In the genomic region with DNA sequence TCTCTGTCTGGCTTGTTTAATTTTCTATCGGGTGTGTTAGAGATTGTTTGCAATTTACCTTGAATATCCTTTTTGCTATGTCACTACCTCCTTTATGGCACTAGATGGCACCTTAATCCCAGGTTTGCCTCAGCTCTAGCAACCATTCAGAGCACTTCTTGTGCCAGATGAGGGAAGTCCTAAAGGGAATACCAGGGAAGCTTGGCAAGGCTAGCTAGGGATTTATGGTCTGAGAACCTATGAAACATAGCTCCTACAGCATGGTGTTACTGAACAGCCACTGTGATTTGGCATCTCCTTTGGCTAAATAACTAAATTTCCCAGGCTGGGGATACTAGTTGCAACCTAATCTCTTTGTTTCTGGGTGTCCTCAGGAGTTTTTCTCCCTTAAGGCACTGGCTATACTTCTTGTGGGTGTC, we compare ENCODE assay signal across 8 cellular contexts.
DNase-seq lines count a peak whose midpoint lies in the region; ATAC-seq, FAIRE-seq and TF ChIP-seq lines count a peak whose summit lies in the region.

No MANE protein-coding gene starts in this region.

- TF ChIP-seq CTCF in 22Rv1 (IDR thresholded peaks at IDR 0.05) (peak; percentile 90), GM10266 (IDR thresholded peaks at IDR 0.05; ENCODE audit: control insufficient read depth, insufficient read depth, low read depth, missing control alignments) (peak; percentile 79), HCT116 (IDR thresholded peaks at IDR 0.05 in 2 of 3, conservative IDR thresholded peaks at IDR 0.05 in 1 of 3; ENCODE audit: borderline replicate concordance in 1 of 3, insufficient read depth in 1 of 3, low read depth in 2 of 3, low read length in 2 of 3) (peak; percentile 72 to 85 (median 79)), Loucy (conservative IDR thresholded peaks at IDR 0.05; ENCODE audit: low read length) (peak; percentile 89), PC-9 (conservative IDR thresholded peaks at IDR 0.05) (peak; percentile 100), astrocyte (IDR thresholded peaks at IDR 0.05; ENCODE audit: insufficient read depth, low read depth, low read length) (peak; percentile 83), hepatocyte (IDR thresholded peaks at IDR 0.05; ENCODE audit: poor library complexity) (peak; percentile 79)

- peak; percentile 51 for DNase-seq in GM10266 (ENCODE audit: extremely low spot score)
- peak; percentile 77 for DNase-seq in HCT116 (ENCODE audit: low read depth, low spot score)
- DNase-seq in PC-9, result peak; percentile 62 to 90
- DNase-seq in astrocyte (ENCODE audit: low read depth), result peak; percentile 69
- peak; percentile 87 for DNase-seq in hepatocyte (ENCODE audit: low spot score)
- peak; percentile 65 for DNase-seq in skeletal muscle cell (ENCODE audit: low read depth)

- BruUV-seq in HCT116 (replicated peaks; lab: Mats Ljungman, UMichigan) (no TSS peak), PC-9 (replicated peaks; lab: Mats Ljungman, UMichigan) (no TSS peak)

- peaks cover 4% of the 10 kb centered on the region for H3K27me3 Mint-ChIP-seq in astrocyte (ENCODE audit: low read depth, unreplicated experiment)

- H4K20me1 ChIP-seq in HCT116 (ENCODE audit: insufficient read depth), result no peaks in the 10 kb centered on the region
- H4K20me1 ChIP-seq in Loucy (ENCODE audit: insufficient read depth, low read length, poor library complexity, severe bottlenecking), result no peaks in the 10 kb centered on the region
- no peaks in the 10 kb centered on the region for H4K20me1 ChIP-seq in PC-9 (ENCODE audit: insufficient read depth)
- no peaks in the 10 kb centered on the region for H4K20me1 ChIP-seq in astrocyte (ENCODE audit: insufficient read depth, low read length)
- H4K20me1 ChIP-seq in hepatocyte (ENCODE audit: insufficient read depth, poor library complexity, severe bottlenecking), result no peaks in the 10 kb centered on the region

- RAD21 ChIA-PET in HCT116 (lab: Charles Lee; ENCODE audit: low non-redundant PET in 1 of 2, low total read pairs in 2 of 2, uncharacterized antibody in 2 of 2, unreplicated experiment in 2 of 2), result interaction anchor here (0.6 to 1.1 kb wide), 4 partner anchors 48 to 433 kb away, joined by 3 to 4 read pairs (median 4); no protein-coding TSS in a partner anchor

- H3K4me2 ChIP-seq in HCT116 (ENCODE audit: low read length), result 0 out of 2 replicates have a peak overlapping the region, but pooled peaks have one; percentile 13
- peak overlapping the region; percentile 68 for H3K4me2 ChIP-seq in Loucy (ENCODE audit: low read depth, low read length, poor library complexity, severe bottlenecking)
- peak overlapping the region; percentile 32 for H3K4me2 ChIP-seq in PC-9
- H3K4me2 ChIP-seq in astrocyte (ENCODE audit: low read length), result no peak overlapping the region
- no peak overlapping the region for H3K4me2 ChIP-seq in hepatocyte

- no peaks in the 10 kb centered on the region for H3K4me1 Mint-ChIP-seq in astrocyte (ENCODE audit: low read depth, unreplicated experiment)

- H3K9ac ChIP-seq in HCT116 (ENCODE audit: low read length) (no peak overlapping the region), Loucy (ENCODE audit: low read depth, low read length, poor library complexity, severe bottlenecking) (no peak overlapping the region), astrocyte (ENCODE audit: low read length) (no peak overlapping the region)

- ATAC-seq in HCT116, result peak; percentile 99

- H3K4me3 ChIP-seq in HCT116 (replicated peaks in 1 of 2; ENCODE audit: low read depth in 1 of 2, low read length in 2 of 2), result no peak overlapping the region
- H3K4me3 ChIP-seq in Loucy (ENCODE audit: low read length, poor library complexity, severe bottlenecking), result peak overlapping the region; percentile 30
- no peak overlapping the region for H3K4me3 ChIP-seq in PC-9
- no peak overlapping the region for H3K4me3 ChIP-seq in astrocyte (ENCODE audit: insufficient read depth, low read depth, low read length)
- H3K4me3 ChIP-seq in hepatocyte, result no peak overlapping the region
- H3K4me3 ChIP-seq in skeletal muscle cell (ENCODE audit: low read depth, low read length), result no peak overlapping the region

- no peak overlapping the region for H3K4me3 Mint-ChIP-seq in astrocyte (ENCODE audit: unreplicated experiment)

- H3K9me3 ChIP-seq in HCT116 (ENCODE audit: control insufficient read depth in 1 of 2, insufficient read depth in 1 of 2, low read depth in 1 of 2, low read length in 2 of 2) (no peaks in the 10 kb centered on the region), Loucy (ENCODE audit: insufficient read depth, low read depth, low read length) (no peaks in the 10 kb centered on the region), PC-9 (ENCODE audit: insufficient read depth, low read depth) (peaks cover 19% of the 10 kb centered on the region), astrocyte (ENCODE audit: insufficient read depth, low read depth, low read length) (no peaks in the 10 kb centered on the region), hepatocyte (ENCODE audit: low read depth) (no peaks in the 10 kb centered on the region)

- no peaks in the 10 kb centered on the region for H3F3A ChIP-seq in Loucy (ENCODE audit: low read depth)
- no peaks in the 10 kb centered on the region; the same call in 1 of the 2 replicates for H3F3A ChIP-seq in PC-9 (ENCODE audit: insufficient read depth, low read depth)

- no peaks in the 10 kb centered on the region for H3K27me3 ChIP-seq in HCT116 (ENCODE audit: insufficient read depth, low read length)
- no peaks in the 10 kb centered on the region for H3K27me3 ChIP-seq in Loucy (ENCODE audit: insufficient read depth, low read length, poor library complexity, severe bottlenecking)
- H3K27me3 ChIP-seq in PC-9 (ENCODE audit: insufficient read depth, low read depth), result no peaks in the 10 kb centered on the region
- H3K27me3 ChIP-seq in astrocyte (ENCODE audit: insufficient read depth, low read length), result no peaks in the 10 kb centered on the region
- H3K27me3 ChIP-seq in hepatocyte, result no peaks in the 10 kb centered on the region

- POLR2A ChIA-PET in HCT116 (lab: Charles Lee), result no interaction called here
- POLR2A ChIA-PET in PC-9 (lab: Charles Lee; ENCODE audit: unreplicated experiment), result interaction anchor here (0.6 to 0.7 kb wide), 2 partner anchors 189 to 882 kb away, joined by 3 to 5 read pairs; partner anchors contain the start of gene SEC61G

- intact Hi-C loops in HCT116 (cut with micrococcal nuclease) (loop anchor here (1.0 to 10.0 kb wide), 4 partner anchors 81 to 433 kb away; partner anchors contain the start of gene NIPSNAP2), PC-9 (cut with micrococcal nuclease; ENCODE audit: unreplicated experiment) (loop anchor here (1.0 to 10.0 kb wide), 8 partner anchors 81 to 686 kb away; partner anchors contain the start of gene NIPSNAP2)

- TF ChIP-seq RAD21 in HCT116 (IDR thresholded peaks at IDR 0.05; ENCODE audit: low read depth), result peak; percentile 94

- no peaks in the 10 kb centered on the region for H3K9me2 ChIP-seq in HCT116 (ENCODE audit: insufficient read depth)
- no peaks in the 10 kb centered on the region for H3K9me2 ChIP-seq in Loucy (replicated peaks; ENCODE audit: low read depth, low read length)
- H3K9me2 ChIP-seq in PC-9 (ENCODE audit: insufficient read depth), result no peaks in the 10 kb centered on the region; the same call in 1 of the 2 replicates
- no peaks in the 10 kb centered on the region for H3K9me2 ChIP-seq in hepatocyte (replicated peaks; ENCODE audit: insufficient read depth)

- 24% methylated on average over 1 of the region's 1 CpG for WGBS in hepatocyte (ENCODE audit: low lambda C conversion rate, missing lambda C conversion rate)

- no peak for TF ChIP-seq POLR2A in HCT116 (IDR thresholded peaks at IDR 0.05; ENCODE audit: borderline replicate concordance, extremely low read depth, insufficient read depth, insufficient read length)

- H3K36me3 Mint-ChIP-seq in astrocyte (ENCODE audit: low read depth, unreplicated experiment), result no peaks in the 10 kb centered on the region

- peak; percentile 92 for FAIRE-seq in astrocyte (lab: Jason Lieb, UNC)

- peaks cover 7% of the 10 kb centered on the region for H3K9me3 Mint-ChIP-seq in astrocyte (ENCODE audit: unreplicated experiment)

- H2AFZ ChIP-seq in HCT116 (ENCODE audit: low read depth, low read length, poor library complexity, severe bottlenecking) (peak overlapping the region; percentile 47), Loucy (ENCODE audit: low read length) (no peak overlapping the region), PC-9 (peak overlapping the region; percentile 3; the same call in 1 of the 2 replicates), astrocyte (ENCODE audit: low read depth, low read length) (no peak overlapping the region), hepatocyte (no peak overlapping the region)

- H3K27ac ChIP-seq in 22Rv1 (no peak overlapping the region), HCT116 (ENCODE audit: low read depth, low read length) (no peak overlapping the region), PC-9 (no peak overlapping the region), astrocyte (ENCODE audit: low read depth, low read length) (no peak overlapping the region), hepatocyte (no peak overlapping the region)

- H3K36me3 ChIP-seq in HCT116 (ENCODE audit: control insufficient read depth in 1 of 2, insufficient read depth in 2 of 2, low read length in 2 of 2) (no peaks in the 10 kb centered on the region), Loucy (ENCODE audit: insufficient read depth, low read length) (no peaks in the 10 kb centered on the region), PC-9 (ENCODE audit: low read depth) (no peaks in the 10 kb centered on the region), astrocyte (ENCODE audit: insufficient read depth, low read length) (no peaks in the 10 kb centered on the region), hepatocyte (replicated peaks; ENCODE audit: insufficient read depth, low read depth) (no peaks in the 10 kb centered on the region)

- CTCF ChIA-PET in HCT116 (lab: Charles Lee) (interaction anchor here (0.6 to 3.7 kb wide), 14 partner anchors 13 to 451 kb away, joined by 3 to 21 read pairs (median 5); partner anchors contain the start of genes NIPSNAP2, PHKG1 and SUMF2), PC-9 (lab: Charles Lee) (interaction anchor here (0.5 to 1.7 kb wide), 8 partner anchors 70 to 451 kb away, joined by 3 to 12 read pairs (median 4); partner anchors contain the start of gene NIPSNAP2)

- H3K79me2 ChIP-seq in HCT116 (ENCODE audit: insufficient read depth, low read length) (no peaks in the 10 kb centered on the region), Loucy (ENCODE audit: insufficient read depth, low read length) (no peaks in the 10 kb centered on the region), PC-9 (ENCODE audit: low read depth) (no peaks in the 10 kb centered on the region), astrocyte (ENCODE audit: insufficient read depth, low read length) (no peaks in the 10 kb centered on the region), hepatocyte (no peaks in the 10 kb centered on the region)

- peak overlapping the region; percentile 10 for H3K27ac Mint-ChIP-seq in astrocyte (ENCODE audit: unreplicated experiment)

- H3K4me1 ChIP-seq in HCT116 (ENCODE audit: control insufficient read depth in 1 of 2, insufficient read depth in 2 of 2, low read length in 2 of 2), result no peaks in the 10 kb centered on the region
- peaks cover 11% of the 10 kb centered on the region for H3K4me1 ChIP-seq in Loucy (ENCODE audit: insufficient read depth, low read length, poor library complexity, severe bottlenecking)
- peaks cover 12% of the 10 kb centered on the region for H3K4me1 ChIP-seq in PC-9 (replicated peaks; ENCODE audit: insufficient read depth)
- no peaks in the 10 kb centered on the region for H3K4me1 ChIP-seq in astrocyte (ENCODE audit: insufficient read depth, low read length)
- no peaks in the 10 kb centered on the region for H3K4me1 ChIP-seq in hepatocyte (ENCODE audit: insufficient read depth)

Comparison
In these comparisons a context has a peak if more than half of its experiments do, and no peak if none do; other contexts are left out.
1. H2AFZ ChIP-seq: peak in HCT116 (single experiment) and PC-9 (single experiment); none in Loucy (single experiment), astrocyte (single experiment) and hepatocyte (single experiment).
2. H3K4me2 ChIP-seq: peak in HCT116 (single experiment), Loucy (single experiment) and PC-9 (single experiment); none in astrocyte (single experiment) and hepatocyte (single experiment).
3. Peak in every context shown above with its lines, with median percentiles within 50 percentile points of each other: CTCF ChIP-seq and DNase-seq.